ENCODE assay signal across 25 cellular contexts in genomic region chr22:19867617-19868016, GRCh38.
"Had no signal": no experiment of that assay in that cellular context is flagged by ENCODE, and none has a peak within 500 bp of the region (broad histone marks: within the 10 kb centered on the region; RNA-seq: fewer than 3 reads in every experiment).

No MANE protein-coding gene starts in this region.

- H3K4me3 Mint-ChIP-seq: activated naive CD8-positive, alpha-beta T cell; activated T-helper 1 cell treated with anti-CD3 and anti-CD28 coated beads, Interleukin-12 subunit alpha, Interleukin-12 subunit beta, Interleukin-2, Interleukin-4 antibody, amounts not matched to agents 30 ng/mL and 10 ng/mL and 1 ng/mL, durations not matched to agents 14 hours and 24 hours and 36 hours; effector memory CD8-positive, alpha-beta T cell; memory B cell; naive thymus-derived CD4-positive, alpha-beta T cell; stimulated activated naive CD8-positive, alpha-beta T cell treated with anti-CD3 and anti-CD28 coated beads, Interleukin-15, Interleukin-2, amounts not matched to agents 100 ng/mL and 50 ng/mL, for 24 hours; type B pancreatic cell had no signal

- H3K27ac ChIP-seq: parathyroid adenoma, SJSA1, thoracic aorta, vagina had no signal

- H3K36me3 ChIP-seq: SJSA1, thoracic aorta, vagina had no signal

- DNase-seq: activated CD4-positive, alpha-beta T cell treated with anti-CD3 and anti-CD28 coated beads for 4 hours; activated CD4-positive, alpha-beta T cell treated with anti-CD3 and anti-CD28 coated beads, Interleukin-2, amount 50 U/mL, for 4 hours; activated CD4-positive, CD25-positive, alpha-beta regulatory T cell; activated gamma-delta T cell; activated T-cell treated with anti-CD3 and anti-CD28 coated beads for 4 hours; caudate nucleus; cortex of kidney; effector memory CD8-positive, alpha-beta T cell; foreskin fibroblast; hypothalamus; midbrain; naive thymus-derived CD4-positive, alpha-beta T cell; stimulated activated CD4-positive, alpha-beta T cell treated with anti-CD3 and anti-CD28 coated beads, Interleukin-4, amount 100 ng/mL, for 1 hour; T-helper 2 cell had no signal

- H3K9me3 ChIP-seq: SJSA1, thoracic aorta, vagina had no signal

- H3K9ac ChIP-seq: parathyroid adenoma had no signal

- H3K27ac Mint-ChIP-seq: activated naive CD8-positive, alpha-beta T cell; activated T-helper 1 cell treated with anti-CD3 and anti-CD28 coated beads, Interleukin-12 subunit alpha, Interleukin-12 subunit beta, Interleukin-2, Interleukin-4 antibody, amounts not matched to agents 30 ng/mL and 10 ng/mL and 1 ng/mL, durations not matched to agents 14 hours and 24 hours and 36 hours; memory B cell; stimulated activated naive CD8-positive, alpha-beta T cell treated with anti-CD3 and anti-CD28 coated beads, Interleukin-15, Interleukin-2, amounts not matched to agents 100 ng/mL and 50 ng/mL, for 24 hours; type B pancreatic cell had no signal

- H3K9me3 Mint-ChIP-seq: activated T-helper 1 cell treated with anti-CD3 and anti-CD28 coated beads, Interleukin-12 subunit alpha, Interleukin-12 subunit beta, Interleukin-2, Interleukin-4 antibody, amounts not matched to agents 30 ng/mL and 10 ng/mL and 1 ng/mL, durations not matched to agents 14 hours and 24 hours and 36 hours; effector memory CD8-positive, alpha-beta T cell; memory B cell; naive thymus-derived CD4-positive, alpha-beta T cell; stimulated activated naive CD8-positive, alpha-beta T cell treated with anti-CD3 and anti-CD28 coated beads, Interleukin-15, Interleukin-2, amounts not matched to agents 100 ng/mL and 50 ng/mL, for 24 hours; type B pancreatic cell had no signal

- H3K4me1 Mint-ChIP-seq: memory B cell had no signal

- H2AFZ ChIP-seq: parathyroid adenoma had no signal

- H3K36me3 Mint-ChIP-seq: memory B cell, type B pancreatic cell had no signal

- H3K4me1 ChIP-seq: parathyroid adenoma, vagina had no signal

- H3K4me3 ChIP-seq: SJSA1, thoracic aorta, vagina had no signal

- H3K79me2 ChIP-seq: parathyroid adenoma had no signal

- H3K27me3 ChIP-seq: SJSA1, vagina had no signal

- ATAC-seq: effector memory CD8-positive, alpha-beta T cell; esophagus mucosa; naive thymus-derived CD4-positive, alpha-beta T cell; right cardiac atrium had no signal

- H3K27me3 Mint-ChIP-seq: activated naive CD8-positive, alpha-beta T cell; effector memory CD8-positive, alpha-beta T cell; memory B cell; stimulated activated naive CD8-positive, alpha-beta T cell treated with anti-CD3 and anti-CD28 coated beads, Interleukin-15, Interleukin-2, amounts not matched to agents 100 ng/mL and 50 ng/mL, for 24 hours; type B pancreatic cell had no signal
